In the genomic region with DNA sequence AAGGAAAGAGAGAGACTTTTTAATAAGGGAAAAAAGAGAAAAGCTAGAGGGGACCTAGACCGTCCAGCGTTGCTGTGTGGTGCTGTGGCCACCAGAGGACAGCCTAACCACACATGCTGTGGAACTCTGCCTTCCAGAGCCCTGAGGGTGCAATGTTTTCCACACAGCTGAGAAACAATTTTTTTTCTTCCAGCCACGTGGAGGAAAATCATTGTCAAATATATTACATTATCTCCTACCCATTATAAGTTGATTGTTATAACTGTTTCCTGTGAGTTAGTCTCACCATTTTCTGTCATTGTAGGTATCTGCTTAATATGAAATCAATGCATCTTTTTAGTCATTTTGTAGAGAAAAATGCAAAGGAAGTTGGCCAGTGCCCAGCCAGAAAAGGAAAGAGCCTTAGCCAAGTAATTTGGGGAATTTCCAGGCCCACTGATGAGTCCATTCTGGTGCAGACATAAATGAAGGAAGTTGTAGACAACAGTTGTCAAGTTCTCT, we compare ENCODE assay signal across 8 cellular contexts. TPM values are rescaled to one million over a fixed set of nuclear protein-coding genes. Genes with fewer than 3 reads are reported as not detected.
DNase-seq lines count a peak whose midpoint lies in the region; ATAC-seq and TF ChIP-seq lines count a peak whose summit lies in the region.

No MANE protein-coding gene starts in this region.

- H4K8ac ChIP-seq in mesendoderm (ENCODE audit: low read depth, low read length) = no peak overlapping the region

- H3K9ac ChIP-seq in mesendoderm (ENCODE audit: low read length) = no peak overlapping the region

- H3K79me2 ChIP-seq in mesendoderm (ENCODE audit: control insufficient read depth, insufficient read depth, low read length) = no peaks in the 10 kb centered on the region

- H3K4me2 ChIP-seq in mesendoderm (ENCODE audit: low read length) = no peak overlapping the region

- H3K79me1 ChIP-seq in mesendoderm (ENCODE audit: low read length) = no peaks in the 10 kb centered on the region

- no peak overlapping the region for H4K5ac ChIP-seq in mesendoderm (ENCODE audit: low read length)

- no CpG with 5 or more reads among the region's 3 CpGs for WGBS in mesendoderm (ENCODE audit: extremely low coverage, insufficient coverage, low lambda C conversion rate)

- no peak overlapping the region for H3K23ac ChIP-seq in mesendoderm (ENCODE audit: low read length)

- no peaks in the 10 kb centered on the region for H3K4me1 ChIP-seq in mesendoderm (ENCODE audit: control insufficient read depth, low read depth, low read length)

- H3K4ac ChIP-seq in mesendoderm (ENCODE audit: low read depth, low read length) = no peak overlapping the region

- H3K56ac ChIP-seq in mesendoderm (ENCODE audit: low read length) = no peak overlapping the region

- no peaks in the 10 kb centered on the region for H3K27me3 ChIP-seq in mesendoderm (ENCODE audit: insufficient read depth, low read length, poor library complexity)

- H3K4me3 ChIP-seq in AG10803 (ENCODE audit: low read length) (no peak overlapping the region), mesendoderm (ENCODE audit: low read length) (no peak overlapping the region)

- H2AK5ac ChIP-seq in mesendoderm (ENCODE audit: low read length) = no peak overlapping the region

- no peak overlapping the region for H3K27ac ChIP-seq in mesendoderm (ENCODE audit: low read depth, low read length)

- H3K18ac ChIP-seq in mesendoderm (ENCODE audit: low read length) = no peak overlapping the region

- H2BK15ac ChIP-seq in mesendoderm (replicated peaks; ENCODE audit: low read depth) = peak overlapping the region; percentile 85

- ATAC-seq in GM18517 (IDR thresholded peaks at IDR 0.05; ENCODE audit: unreplicated experiment) = peak; percentile 94
- peak; percentile 97 for ATAC-seq in HG02973 (IDR thresholded peaks at IDR 0.05; ENCODE audit: unreplicated experiment)

- H3K36me3 ChIP-seq in mesendoderm (ENCODE audit: control insufficient read depth, insufficient read depth, low read length) = no peaks in the 10 kb centered on the region

- no peak overlapping the region for H2BK120ac ChIP-seq in mesendoderm (ENCODE audit: low read depth, low read length)

- H2BK5ac ChIP-seq in mesendoderm (ENCODE audit: low read length) = no peak overlapping the region

- peak; percentile 100 for TF ChIP-seq CTCF in AG10803 (conservative IDR thresholded peaks at IDR 0.05; ENCODE audit: low read length)

- DNase-seq in AG10803 (ENCODE audit: low read depth) = peak; percentile 75
- DNase-seq in NCI-H2171 treated with DMSO at 0.1 percent for 48 hours (lab: John Stamatoyannopoulos, UW) = peak; percentile 49
- peak; percentile 47 for DNase-seq in activated CD4-positive, alpha-beta T cell treated with anti-CD3 and anti-CD28 coated beads, Interleukin-2, amount 50 U/mL, for 1 hour
- peak; percentile 21 for DNase-seq in effector CD4-positive, alpha-beta T cell
- DNase-seq in mesendoderm = peak; percentile 42
- peak; percentile 72 for DNase-seq in stimulated activated CD8-positive, alpha-beta memory T cell treated with anti-CD3 and anti-CD28 coated beads, Interleukin-4, amount 100 ng/mL, for 48 hours

RNA-seq across cellular contexts. Expression of gene MRPL19, which starts 5.9 kb away (rescaled TPM):
- 44.0 TPM for polyA plus RNA-seq in mesendoderm (2013, experiment 1 of 2)
- 41.8 TPM for polyA plus RNA-seq in mesendoderm (2013, experiment 2 of 2)

Comparison
In these comparisons a context has a peak if more than half of its experiments do, and no peak if none do; other contexts are left out.
1. DNase-seq: peak in every context shown above with its lines; median percentile 75 in AG10803; 72 in stimulated activated CD8-positive, alpha-beta memory T cell treated with anti-CD3 and anti-CD28 coated beads, Interleukin-4, amount 100 ng/mL, for 48 hours; 49 in NCI-H2171 treated with DMSO at 0.1 percent for 48 hours; 47 in activated CD4-positive, alpha-beta T cell treated with anti-CD3 and anti-CD28 coated beads, Interleukin-2, amount 50 U/mL, for 1 hour; 42 in mesendoderm; 21 in effector CD4-positive, alpha-beta T cell.